13 cellular contexts compared by ENCODE assay signal in the genomic region with DNA sequence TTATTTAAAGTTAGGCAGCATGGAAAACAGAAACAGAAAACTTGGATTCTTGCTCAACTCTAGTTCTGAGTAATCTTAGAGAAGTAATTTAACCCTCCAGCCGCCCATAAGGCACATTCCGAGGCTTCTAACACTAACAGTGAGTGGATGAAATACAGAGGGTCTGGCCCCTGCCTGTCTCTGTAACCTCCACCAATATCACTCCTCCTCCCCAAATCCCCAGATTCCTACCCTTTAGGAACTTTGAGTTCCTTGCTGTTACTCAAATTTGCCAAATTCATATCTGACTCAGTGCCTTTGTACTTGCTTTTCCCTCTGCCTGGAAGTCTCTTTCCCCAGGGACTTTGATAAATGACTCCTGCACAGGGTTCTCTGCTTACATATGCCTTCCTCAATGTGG.
DNase-seq lines count a peak whose midpoint lies in the region; ATAC-seq and TF ChIP-seq lines count a peak whose summit lies in the region.
"Had no signal": no experiment of that assay in that cellular context is flagged by ENCODE, and none has a peak within 500 bp of the region (broad histone marks: within the 10 kb centered on the region; RNA-seq: fewer than 3 reads in every experiment).

No MANE protein-coding gene starts in this region.

- H3K4me1 ChIP-seq in right cardiac atrium (ENCODE audit: control insufficient read depth, insufficient read depth, low read length) (peaks cover 5% of the 10 kb centered on the region), skeletal muscle satellite cell (ENCODE audit: control insufficient read depth, insufficient read depth, low read length) (peaks cover 67% of the 10 kb centered on the region)

- in situ Hi-C loops in brain microvascular endothelial cell (cut with HindIII; ENCODE audit: low pct_ligation_motif_present, low sequenced_read_pairs): no loop called here

- H3K4me2 ChIP-seq in skeletal muscle satellite cell (ENCODE audit: low read length): peak overlapping the region; percentile 1

- H3K9ac ChIP-seq in skeletal muscle satellite cell (ENCODE audit: low read depth, low read length): peak overlapping the region; percentile 85

- intact Hi-C loops in right cardiac atrium (cut with DNase I): no loop called here

- DNase-seq in GOT3 (lab: John Stamatoyannopoulos, UW) (peak; percentile 8), brain microvascular endothelial cell (no peak), right cardiac atrium (peak in 2 of 3 donors; percentile 54 to 65), NCI-H526 treated with DMSO at 0.1 percent for 48 hours (lab: John Stamatoyannopoulos, UW) (no peak)
- DNase-seq in activated naive CD4-positive, alpha-beta T cell (lab: John Stamatoyannopoulos, UW): no peak
- DNase-seq: activated CD4-positive, alpha-beta T cell treated with anti-CD3 and anti-CD28 coated beads, Interleukin-2, amount 10 ng/mL, durations not matched to agents 24 days and 14 days; activated naive CD8-positive, alpha-beta T cell treated with anti-CD3 and anti-CD28 coated beads for 36 hours; erythroblast; mesendoderm; NCI-H2029 treated with DMSO at 0.1 percent for 48 hours had no signal

- H3K4me3 ChIP-seq in brain microvascular endothelial cell (ENCODE audit: low read depth, low read length): no peak overlapping the region
- no peak overlapping the region for H3K4me3 ChIP-seq in right cardiac atrium (ENCODE audit: low read length)
- no peak overlapping the region for H3K4me3 ChIP-seq in skeletal muscle satellite cell (ENCODE audit: low read length)

- H3K9me3 ChIP-seq in right cardiac atrium (ENCODE audit: control insufficient read depth, low read length) (no peaks in the 10 kb centered on the region), skeletal muscle satellite cell (replicated peaks; ENCODE audit: low read length) (peaks cover 7% of the 10 kb centered on the region)

- no peak for TF ChIP-seq CTCF in brain microvascular endothelial cell (IDR thresholded peaks at IDR 0.05; ENCODE audit: low read depth, low read length, missing control alignments)

- H3K36me3 ChIP-seq in brain microvascular endothelial cell (replicated peaks): no peaks in the 10 kb centered on the region
- H3K36me3 ChIP-seq in skeletal muscle satellite cell (ENCODE audit: insufficient read depth, low read length): no peaks in the 10 kb centered on the region

- H3K27me3 ChIP-seq in brain microvascular endothelial cell (replicated peaks): no peaks in the 10 kb centered on the region
- H3K27me3 ChIP-seq in right cardiac atrium (ENCODE audit: control insufficient read depth, insufficient read depth): no peaks in the 10 kb centered on the region
- H3K27me3 ChIP-seq in skeletal muscle satellite cell (ENCODE audit: control insufficient read depth, insufficient read depth, low read length): no peaks in the 10 kb centered on the region

- 63% methylated on average over 2 of the region's 2 CpGs for WGBS in right cardiac atrium

- peak; percentile 76 to 88 for ATAC-seq in right cardiac atrium
- ATAC-seq in GM19452 (IDR thresholded peaks at IDR 0.05; ENCODE audit: unreplicated experiment): no peak
- ATAC-seq in esophagus mucosa: no peak

- H3K27ac ChIP-seq in brain microvascular endothelial cell: peak overlapping the region; percentile 64
- peak overlapping the region; percentile 70 for H3K27ac ChIP-seq in right cardiac atrium (ENCODE audit: low read length)

Comparison
In these comparisons a context has a peak if more than half of its experiments do, and no peak if none do; other contexts are left out.
1. DNase-seq: peak in GOT3 (single experiment) and right cardiac atrium (2 of 3); none in brain microvascular endothelial cell (single experiment), NCI-H526 treated with DMSO at 0.1 percent for 48 hours (single experiment) and activated naive CD4-positive, alpha-beta T cell (0 of 4).
2. ATAC-seq: peak in right cardiac atrium (2 of 2); none in GM19452 (single experiment) and esophagus mucosa (single experiment).